In the genomic region with DNA sequence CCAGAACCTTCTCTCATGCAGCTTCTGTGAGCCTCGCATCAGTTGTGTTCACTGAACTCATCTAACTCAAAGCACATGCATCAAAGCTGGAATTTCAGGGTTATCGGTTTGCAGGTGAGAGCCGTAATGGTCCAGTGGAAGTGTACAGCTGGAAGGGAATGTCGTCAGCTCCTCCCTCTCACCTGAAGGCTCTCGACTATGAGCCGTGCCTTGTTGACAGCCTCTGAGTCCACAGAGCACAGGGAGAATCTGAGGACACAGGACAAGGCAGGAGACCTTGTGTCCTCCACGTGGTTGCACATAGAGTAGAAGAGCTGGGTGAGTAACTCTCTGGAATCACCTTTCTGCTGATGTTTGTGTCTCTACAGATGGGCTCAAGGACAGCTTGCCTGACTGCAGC, we compare ENCODE assay signal across 34 cellular contexts. TPM values are rescaled to one million over a fixed set of nuclear protein-coding genes. Genes with fewer than 3 reads are reported as not detected.
"Had no signal": no experiment of that assay in that cellular context is flagged by ENCODE, and none has a peak within 500 bp of the region (broad histone marks: within the 10 kb centered on the region; RNA-seq: fewer than 3 reads in every experiment).

No MANE protein-coding gene starts in this region.

- H3K27me3 ChIP-seq: adrenal gland, ascending aorta, dorsolateral prefrontal cortex, gastrocnemius medialis, right lobe of liver, tibial artery, upper lobe of right lung had no signal

- DNase-seq: activated CD4-positive, alpha-beta T cell treated with anti-CD3 and anti-CD28 coated beads for 36 hours; activated CD4-positive, alpha-beta T cell treated with anti-CD3 and anti-CD28 coated beads, Interleukin-2, amount 50 U/mL, for 4 hours; activated CD4-positive, CD25-positive, alpha-beta regulatory T cell; activated naive CD4-positive, alpha-beta T cell treated with Interleukin-2 at 50 U/mL for 16 hours; activated T-cell treated with anti-CD3 and anti-CD28 coated beads for 4 hours; activated T-cell treated with anti-CD3 and anti-CD28 coated beads, Interleukin-2, amount 50 U/mL, for 72 hours; adrenal gland; dorsolateral prefrontal cortex; effector memory CD4-positive, alpha-beta T cell; erythroblast; gastrocnemius medialis; glutamatergic neuron; left ventricle myocardium inferior; mucosa of descending colon; posterior cingulate gyrus; right lobe of liver; stimulated activated CD4-positive, alpha-beta T cell treated with anti-CD3 and anti-CD28 coated beads, Interleukin-4, amount 100 ng/mL, for 24 hours; stimulated activated naive CD8-positive, alpha-beta T cell treated with anti-CD3 and anti-CD28 coated beads, Interleukin-15, amount 100 ng/mL, for 72 hours; substantia nigra; tibial artery; upper lobe of right lung had no signal

- H3K36me3 ChIP-seq: adrenal gland, ascending aorta, gastrocnemius medialis, left ventricle myocardium inferior, right lobe of liver, tibial artery, upper lobe of right lung had no signal

- FAIRE-seq: islet of Langerhans had no signal

- H3K27ac ChIP-seq: adrenal gland, ascending aorta, coronary artery, dorsolateral prefrontal cortex, gastrocnemius medialis, left ventricle myocardium inferior, right lobe of liver, tibial artery, upper lobe of right lung had no signal

- H3K4me3 ChIP-seq: adrenal gland, ascending aorta, coronary artery, dorsolateral prefrontal cortex, gastrocnemius medialis, left ventricle myocardium inferior, lung, mucosa of descending colon, right lobe of liver, tibial artery, upper lobe of right lung had no signal

- ATAC-seq: activated CD4-positive, alpha-beta T cell treated with anti-CD3 and anti-CD28 coated beads for 36 hours; activated T-cell treated with anti-CD3 and anti-CD28 coated beads, Interleukin-2, amount 50 U/mL, for 72 hours; gastrocnemius medialis; mucosa of descending colon; natural killer cell treated with Interleukin-12 subunit alpha and Interleukin-12 subunit beta and Interleukin-15 and Interleukin-18, amount 100 ng/mL, for 72 hours; stimulated activated effector memory CD8-positive, alpha-beta T cell treated with anti-CD3 and anti-CD28 coated beads, Interleukin-12 subunit alpha, Interleukin-12 subunit beta, amount 100 ng/mL, for 72 hours; stimulated activated naive CD8-positive, alpha-beta T cell treated with anti-CD3 and anti-CD28 coated beads, Interleukin-15, amount 100 ng/mL, for 72 hours; upper lobe of right lung had no signal

- H3K9me3 ChIP-seq: adrenal gland, ascending aorta, gastrocnemius medialis, left ventricle myocardium inferior, mucosa of descending colon, right lobe of liver, tibial artery, upper lobe of right lung had no signal

- H3K4me1 ChIP-seq: adrenal gland, ascending aorta, gastrocnemius medialis, left ventricle myocardium inferior, right lobe of liver, tibial artery, upper lobe of right lung had no signal

RNA-seq across cellular contexts. Expression of a gene that starts 38.8 kb away (rescaled TPM):
- total RNA-seq: activated CD4-positive, alpha-beta T cell treated with anti-CD3 and anti-CD28 coated beads for 36 hours; activated T-cell treated with anti-CD3 and anti-CD28 coated beads, Interleukin-2, amount 50 U/mL, for 72 hours; adrenal gland; ascending aorta; cardiac septum; cerebellum; gastrocnemius medialis; left ventricle myocardium inferior; lung; mesenteric fat pad; mucosa of descending colon; myocyte; natural killer cell treated with Interleukin-12 subunit alpha and Interleukin-12 subunit beta and Interleukin-15 and Interleukin-18, amount 100 ng/mL, for 72 hours; osteoblast; renal cortical epithelial cell; right lobe of liver; skeletal muscle tissue; upper lobe of right lung had no signal
- polyA plus RNA-seq: adrenal gland, lung had no signal
